In the genomic region with DNA sequence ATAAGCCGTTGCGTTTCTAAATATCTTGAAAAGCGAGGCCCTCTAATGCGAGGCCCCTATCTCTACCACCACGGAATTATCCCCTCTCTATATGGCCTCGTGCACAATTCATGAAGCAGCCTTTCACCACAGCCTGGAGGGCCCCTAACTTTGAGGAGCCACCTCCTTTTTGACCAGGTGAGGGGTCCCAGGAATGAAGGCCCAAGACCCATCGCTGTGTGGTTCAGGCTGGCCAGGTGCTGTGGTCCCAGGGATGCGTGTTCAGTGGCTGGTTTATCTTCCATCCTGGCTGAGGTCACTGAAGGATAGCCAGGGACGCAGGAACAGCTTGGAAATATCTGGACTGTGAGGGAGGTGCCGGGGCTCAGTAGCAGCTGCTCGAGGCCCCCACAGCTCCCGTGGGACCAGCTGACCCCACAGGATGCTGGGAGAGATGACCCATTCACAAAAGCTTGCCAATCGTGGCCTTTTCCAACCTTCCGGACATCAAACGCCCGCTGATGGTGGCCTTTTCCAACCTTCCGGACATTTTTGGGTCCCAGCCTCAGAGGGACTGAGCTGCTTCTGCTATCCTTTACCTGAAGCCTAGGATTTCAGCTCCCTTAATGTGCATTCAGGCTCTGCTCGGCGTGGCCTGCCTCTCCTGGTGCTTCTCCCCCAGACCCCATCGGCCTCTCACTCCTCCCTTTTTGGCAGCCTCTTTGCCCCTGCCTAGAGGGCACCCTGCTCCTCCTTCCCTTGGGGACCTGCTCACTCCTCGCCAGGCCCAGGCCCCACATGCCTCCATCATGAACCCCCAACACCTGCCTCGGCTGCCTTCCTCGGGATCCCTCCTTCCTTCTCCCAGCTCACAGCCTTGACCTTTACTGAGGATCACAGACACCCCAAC, we compare ENCODE assay signal across 14 cellular contexts.
"Had no signal": no experiment of that assay in that cellular context is flagged by ENCODE, and none has a peak within 500 bp of the region (broad histone marks: within the 10 kb centered on the region; RNA-seq: fewer than 3 reads in every experiment).

No MANE protein-coding gene starts in this region.

- H3K36me3 ChIP-seq: ascending aorta, esophagus squamous epithelium, ovary had no signal

- H3K9me3 ChIP-seq: ascending aorta, esophagus squamous epithelium, ovary, tibial nerve had no signal

- H3K27ac ChIP-seq: ascending aorta, dorsolateral prefrontal cortex, esophagus squamous epithelium, ovary, skin epidermis, tibial nerve, VCaP had no signal

- DNase-seq: activated CD4-positive, alpha-beta memory T cell treated with anti-CD3 and anti-CD28 coated beads for 36 hours; activated CD8-positive, alpha-beta memory T cell treated with anti-CD3 and anti-CD28 coated beads, Interleukin-2, amount 50 U/mL, for 4 hours; activated T-cell treated with anti-CD3 and anti-CD28 coated beads, Interleukin-2, amount 50 U/mL, for 72 hours; esophagus squamous epithelium; foreskin fibroblast; nephron progenitor cell; T-cell had no signal

- ATAC-seq: activated T-cell treated with anti-CD3 and anti-CD28 coated beads, Interleukin-2, amount 50 U/mL, for 72 hours; T-cell had no signal

- H3K4me3 ChIP-seq: ascending aorta, dorsolateral prefrontal cortex, esophagus squamous epithelium, ovary, skin epidermis, tibial nerve had no signal

- H3K27me3 ChIP-seq: ascending aorta, dorsolateral prefrontal cortex, esophagus squamous epithelium, ovary, tibial nerve had no signal

- FAIRE-seq: islet of Langerhans had no signal
